ENCODE assay signal across 22 cellular contexts in genomic region chr4:185911556-185912064, GRCh38.
DNase-seq lines count a peak whose midpoint lies in the region; ATAC-seq, FAIRE-seq and TF ChIP-seq lines count a peak whose summit lies in the region.
"Had no signal": no experiment of that assay in that cellular context is flagged by ENCODE, and none has a peak within 500 bp of the region (broad histone marks: within the 10 kb centered on the region; RNA-seq: fewer than 3 reads in every experiment).

No MANE protein-coding gene starts in this region.

- WGBS in endodermal cell (ENCODE audit: insufficient coverage in 1 of 2, insufficient read length in 1 of 2), 2 experiments = 96% methylated on average over 3 to 4 of the region's 4 CpGs

- POLR2A ChIA-PET in WTC11 (lab: Charles Lee) = interaction anchor here (0.7 kb wide), 1 partner anchor 11 kb away, joined by 10 read pairs; no protein-coding TSS in a partner anchor

- H3K9me3 Mint-ChIP-seq in HFFc6 (no peaks in the 10 kb centered on the region), WTC11 (peaks cover 4% of the 10 kb centered on the region), endodermal cell (no peaks in the 10 kb centered on the region)
- H3K9me3 Mint-ChIP-seq: H9; natural killer cell treated with Interleukin-12 subunit alpha and Interleukin-12 subunit beta and Interleukin-15 and Interleukin-18, amount 100 ng/mL, for 72 hours; stimulated activated effector memory CD8-positive, alpha-beta T cell treated with anti-CD3 and anti-CD28 coated beads, Interleukin-12 subunit alpha, Interleukin-12 subunit beta, amount 100 ng/mL, for 72 hours had no signal

- no peak for ATAC-seq in WTC11
- no peak for ATAC-seq in GM18868 (IDR thresholded peaks at IDR 0.05; ENCODE audit: unreplicated experiment)
- ATAC-seq: natural killer cell treated with Interleukin-12 subunit alpha and Interleukin-12 subunit beta and Interleukin-15 and Interleukin-18, amount 100 ng/mL, for 72 hours; sciatic nerve; stimulated activated effector memory CD8-positive, alpha-beta T cell treated with anti-CD3 and anti-CD28 coated beads, Interleukin-12 subunit alpha, Interleukin-12 subunit beta, amount 100 ng/mL, for 72 hours had no signal

- TF ChIP-seq CTCF in HFFc6 (IDR thresholded peaks at IDR 0.05) (no peak), WTC11 (IDR thresholded peaks at IDR 0.05) (no peak), fibroblast of mammary gland (conservative IDR thresholded peaks at IDR 0.05; ENCODE audit: control insufficient read depth, insufficient read depth, low read depth, low read length) (no peak), endodermal cell (conservative IDR thresholded peaks at IDR 0.05) (no peak)

- H3K9ac ChIP-seq in endodermal cell (ENCODE audit: extremely low read depth, low read length, poor library complexity, severe bottlenecking) = no peak overlapping the region
- H3K9ac ChIP-seq: parathyroid adenoma had no signal

- H3K4me1 Mint-ChIP-seq in HFFc6 (ENCODE audit: low read depth) (peaks cover 23% of the 10 kb centered on the region), WTC11 (peaks cover 39% of the 10 kb centered on the region), endodermal cell (no peaks in the 10 kb centered on the region)
- H3K4me1 Mint-ChIP-seq: stimulated activated effector memory CD8-positive, alpha-beta T cell treated with anti-CD3 and anti-CD28 coated beads, Interleukin-12 subunit alpha, Interleukin-12 subunit beta, amount 100 ng/mL, for 72 hours had no signal

- H3K4me3 ChIP-seq in fibroblast of mammary gland (ENCODE audit: control insufficient read depth, low read depth, low read length) (no peak overlapping the region), endodermal cell (ENCODE audit: low read length) (no peak overlapping the region)
- H3K4me3 ChIP-seq: thoracic aorta had no signal

- no peaks in the 10 kb centered on the region for H3K27me3 ChIP-seq in endodermal cell (ENCODE audit: control insufficient read depth, insufficient read depth, low read length, poor library complexity, severe bottlenecking)

- H3K4me3 Mint-ChIP-seq in HFFc6 = no peak overlapping the region
- H3K4me3 Mint-ChIP-seq in WTC11 = no peak overlapping the region
- H3K4me3 Mint-ChIP-seq in endodermal cell = no peak overlapping the region
- H3K4me3 Mint-ChIP-seq: H9; natural killer cell treated with Interleukin-12 subunit alpha and Interleukin-12 subunit beta and Interleukin-15 and Interleukin-18, amount 100 ng/mL, for 72 hours; stimulated activated effector memory CD8-positive, alpha-beta T cell treated with anti-CD3 and anti-CD28 coated beads, Interleukin-12 subunit alpha, Interleukin-12 subunit beta, amount 100 ng/mL, for 72 hours had no signal

- H3K36me3 ChIP-seq in endodermal cell (ENCODE audit: control insufficient read depth, insufficient read depth, low read length) = no peaks in the 10 kb centered on the region
- H3K36me3 ChIP-seq: thoracic aorta, WERI-Rb-1 had no signal

- H3K27ac Mint-ChIP-seq in HFFc6 (no peak overlapping the region), WTC11 (peak overlapping the region; percentile 20; the same call in 1 of the 2 replicates), endodermal cell (no peak overlapping the region)
- H3K27ac Mint-ChIP-seq: H9; natural killer cell treated with Interleukin-12 subunit alpha and Interleukin-12 subunit beta and Interleukin-15 and Interleukin-18, amount 100 ng/mL, for 72 hours; stimulated activated effector memory CD8-positive, alpha-beta T cell treated with anti-CD3 and anti-CD28 coated beads, Interleukin-12 subunit alpha, Interleukin-12 subunit beta, amount 100 ng/mL, for 72 hours had no signal

- H3K27me3 Mint-ChIP-seq in HFFc6 (ENCODE audit: insufficient read depth) (peaks cover 2% of the 10 kb centered on the region), WTC11 (ENCODE audit: low read depth) (no peaks in the 10 kb centered on the region), endodermal cell (ENCODE audit: insufficient read depth) (no peaks in the 10 kb centered on the region)

- CTCF ChIA-PET in WTC11 (lab: Charles Lee) = no interaction called here

- H3K9me3 ChIP-seq in endodermal cell (ENCODE audit: control insufficient read depth, low read length) = no peaks in the 10 kb centered on the region
- H3K9me3 ChIP-seq: thoracic aorta had no signal

- H3K27ac ChIP-seq in endodermal cell (ENCODE audit: low read depth, low read length) = no peak overlapping the region
- H3K27ac ChIP-seq: parathyroid adenoma, thoracic aorta, WERI-Rb-1 had no signal

- H3K4me1 ChIP-seq in endodermal cell (ENCODE audit: control insufficient read depth, insufficient read depth, low read length) = no peaks in the 10 kb centered on the region
- H3K4me1 ChIP-seq: parathyroid adenoma had no signal

- peak; percentile 97 for FAIRE-seq in A204.1 (lab: Jason Lieb, UNC)

- DNase-seq in HFFc6 (peak; percentile 26), WTC11 (ENCODE audit: low spot score) (no peak), fibroblast of mammary gland (ENCODE audit: low read depth) (peak; percentile 20), NOMO-1 treated with DMSO at 0.1 percent for 48 hours (lab: John Stamatoyannopoulos, UW; ENCODE audit: unreplicated experiment) (no peak), NCI-H2081 (lab: John Stamatoyannopoulos, UW) (no peak), endodermal cell (no peak)
- DNase-seq: ACHN; activated CD8-positive, alpha-beta memory T cell treated with anti-CD3 and anti-CD28 coated beads, Interleukin-2, amount 50 U/mL, for 4 hours; DMS 273 treated with DMSO at 0.1 percent for 48 hours; H9; NCI-H1417 treated with DMSO at 0.1 percent for 48 hours; NCI-H2171; NCI-H526 treated with DMSO at 0.1 percent for 48 hours; SHP77; WERI-Rb-1 had no signal

- H3K36me3 Mint-ChIP-seq in HFFc6 (ENCODE audit: low read depth) (no peaks in the 10 kb centered on the region), WTC11 (0 out of 2 replicates have a peak, but pooled peaks cover 2% of the 10 kb centered on the region), endodermal cell (ENCODE audit: low read depth) (no peaks in the 10 kb centered on the region)
- H3K36me3 Mint-ChIP-seq: natural killer cell treated with Interleukin-12 subunit alpha and Interleukin-12 subunit beta and Interleukin-15 and Interleukin-18, amount 100 ng/mL, for 72 hours; stimulated activated effector memory CD8-positive, alpha-beta T cell treated with anti-CD3 and anti-CD28 coated beads, Interleukin-12 subunit alpha, Interleukin-12 subunit beta, amount 100 ng/mL, for 72 hours had no signal

TF ChIP-seq in WTC11, 78 proteins besides CTCF, POLR2A, EP300 and RAD21:
- TF ChIP-seq STAT6 (CRISPR knock-in tag; conservative IDR thresholded peaks at IDR 0.05; ENCODE audit: low read depth) (no peak), USF2 (CRISPR knock-in tag; IDR thresholded peaks at IDR 0.05) (no peak), TCF7 (CRISPR knock-in tag; IDR thresholded peaks at IDR 0.05; ENCODE audit: low read depth) (no peak), E2F1 (CRISPR knock-in tag; IDR thresholded peaks at IDR 0.05) (no peak), KAT7 (CRISPR knock-in tag; IDR thresholded peaks at IDR 0.05; ENCODE audit: borderline replicate concordance) (no peak), MYBL2 (CRISPR knock-in tag; IDR thresholded peaks at IDR 0.05) (no peak), SOX15 (CRISPR knock-in tag; IDR thresholded peaks at IDR 0.05) (no peak)

Comparison
In these comparisons a context has a peak if more than half of its experiments do, and no peak if none do; other contexts are left out.
1. DNase-seq: peak in HFFc6 (single experiment) and fibroblast of mammary gland (single experiment); none in WTC11 (single experiment), NOMO-1 treated with DMSO at 0.1 percent for 48 hours (single experiment), NCI-H2081 (0 of 2) and endodermal cell (single experiment).